19 cellular contexts compared by ENCODE assay signal in the genomic region with DNA sequence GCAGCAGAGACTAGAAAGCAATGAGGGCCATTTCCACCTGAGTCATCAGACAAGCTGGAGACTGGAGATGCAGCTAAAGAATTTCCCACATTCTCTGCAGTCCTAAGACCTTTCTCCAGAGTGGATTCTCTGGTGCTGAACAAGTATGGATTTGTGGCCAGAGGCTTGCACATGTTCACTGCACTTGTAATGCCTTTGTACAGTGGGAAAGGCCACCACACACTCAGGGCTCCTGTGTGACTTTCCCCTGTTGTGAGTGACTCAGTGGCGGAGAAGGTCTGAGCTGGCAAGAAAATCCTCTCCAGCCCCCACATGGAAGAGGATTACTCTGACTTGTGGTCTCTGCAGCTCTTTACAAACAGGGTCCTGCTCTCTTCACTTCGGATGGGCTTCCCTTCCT.
"Had no signal": no experiment of that assay in that cellular context is flagged by ENCODE, and none has a peak within 500 bp of the region (broad histone marks: within the 10 kb centered on the region; RNA-seq: fewer than 3 reads in every experiment).

No MANE protein-coding gene starts in this region.

- H3K4me3 Mint-ChIP-seq: activated B cell treated with CpG ODN at 0.5 μM for 24 hours; activated CD8-positive, alpha-beta T cell treated with anti-CD3 and anti-CD28 coated beads for 36 hours; activated naive CD4-positive, alpha-beta T cell treated with anti-CD3 and anti-CD28 coated beads, Interleukin-2, amount 50 U/mL, for 24 hours; activated T-cell treated with anti-CD3 and anti-CD28 coated beads, Interleukin-2, amount 50 U/mL, for 4 hours; brain; dendritic cell treated with granulocyte-macrophage colony-stimulating factor and Interleukin-4, amounts not matched to agents 40 ng/mL and 50 ng/mL, for 4 days; naive thymus-derived CD4-positive, alpha-beta T cell; stimulated activated naive CD8-positive, alpha-beta T cell treated with anti-CD3 and anti-CD28 coated beads, Interleukin-15, amount 100 ng/mL, for 72 hours had no signal

- H3K4me1 ChIP-seq: adrenal gland, gastrocnemius medialis, upper lobe of right lung had no signal

- H3K36me3 ChIP-seq: adrenal gland, gastrocnemius medialis, neutrophil, upper lobe of right lung had no signal

- H3K27me3 Mint-ChIP-seq: activated B cell treated with CpG ODN at 0.5 μM for 24 hours; activated CD8-positive, alpha-beta T cell treated with anti-CD3 and anti-CD28 coated beads for 36 hours; activated naive CD4-positive, alpha-beta T cell treated with anti-CD3 and anti-CD28 coated beads, Interleukin-2, amount 50 U/mL, for 24 hours; brain; dendritic cell treated with granulocyte-macrophage colony-stimulating factor and Interleukin-4, amounts not matched to agents 40 ng/mL and 50 ng/mL, for 4 days; stimulated activated naive CD8-positive, alpha-beta T cell treated with anti-CD3 and anti-CD28 coated beads, Interleukin-15, amount 100 ng/mL, for 72 hours had no signal

- DNase-seq: activated B cell treated with CpG ODN at 0.5 μM for 24 hours; activated CD4-positive, alpha-beta T cell treated with anti-CD3 and anti-CD28 coated beads for 48 hours; activated CD8-positive, alpha-beta T cell treated with anti-CD3 and anti-CD28 coated beads for 36 hours; activated effector memory CD4-positive, alpha-beta T cell treated with Interleukin-2 at 50 U/mL for 16 hours; activated T-cell treated with anti-CD3 and anti-CD28 coated beads, Interleukin-2, amount 50 U/mL, for 4 hours; adrenal gland; cerebellar nuclear complex; effector memory CD4-positive, alpha-beta T cell; gastrocnemius medialis; naive thymus-derived CD4-positive, alpha-beta T cell; right cardiac atrium; stimulated activated naive CD8-positive, alpha-beta T cell treated with anti-CD3 and anti-CD28 coated beads, Interleukin-15, amount 100 ng/mL, for 72 hours; SW 1271; upper lobe of right lung had no signal

- H3K36me3 Mint-ChIP-seq: activated naive CD4-positive, alpha-beta T cell treated with anti-CD3 and anti-CD28 coated beads, Interleukin-2, amount 50 U/mL, for 24 hours; brain; naive thymus-derived CD4-positive, alpha-beta T cell had no signal

- H3K9me3 ChIP-seq: adrenal gland had no signal

- H3K4me3 ChIP-seq: adrenal gland, gastrocnemius medialis, lung, upper lobe of right lung had no signal

- ATAC-seq: activated CD8-positive, alpha-beta T cell treated with anti-CD3 and anti-CD28 coated beads for 36 hours; activated T-cell treated with anti-CD3 and anti-CD28 coated beads, Interleukin-2, amount 50 U/mL, for 4 hours; gastrocnemius medialis; naive thymus-derived CD4-positive, alpha-beta T cell; right cardiac atrium; stimulated activated naive CD8-positive, alpha-beta T cell treated with anti-CD3 and anti-CD28 coated beads, Interleukin-15, amount 100 ng/mL, for 72 hours had no signal

- H3K27me3 ChIP-seq: adrenal gland, gastrocnemius medialis, neutrophil, upper lobe of right lung had no signal

- H3K27ac ChIP-seq: adrenal gland, gastrocnemius medialis, neutrophil, upper lobe of right lung had no signal

- H3K4me1 Mint-ChIP-seq: activated B cell treated with CpG ODN at 0.5 μM for 24 hours; activated naive CD4-positive, alpha-beta T cell treated with anti-CD3 and anti-CD28 coated beads, Interleukin-2, amount 50 U/mL, for 24 hours; naive thymus-derived CD4-positive, alpha-beta T cell; stimulated activated naive CD8-positive, alpha-beta T cell treated with anti-CD3 and anti-CD28 coated beads, Interleukin-15, amount 100 ng/mL, for 72 hours had no signal

- H3K27ac Mint-ChIP-seq: activated B cell treated with CpG ODN at 0.5 μM for 24 hours; activated CD8-positive, alpha-beta T cell treated with anti-CD3 and anti-CD28 coated beads for 36 hours; activated naive CD4-positive, alpha-beta T cell treated with anti-CD3 and anti-CD28 coated beads, Interleukin-2, amount 50 U/mL, for 24 hours; brain; dendritic cell treated with granulocyte-macrophage colony-stimulating factor and Interleukin-4, amounts not matched to agents 40 ng/mL and 50 ng/mL, for 4 days; naive thymus-derived CD4-positive, alpha-beta T cell; stimulated activated naive CD8-positive, alpha-beta T cell treated with anti-CD3 and anti-CD28 coated beads, Interleukin-15, amount 100 ng/mL, for 72 hours had no signal
